ENCODE assay signal across 7 cellular contexts in the genomic region with DNA sequence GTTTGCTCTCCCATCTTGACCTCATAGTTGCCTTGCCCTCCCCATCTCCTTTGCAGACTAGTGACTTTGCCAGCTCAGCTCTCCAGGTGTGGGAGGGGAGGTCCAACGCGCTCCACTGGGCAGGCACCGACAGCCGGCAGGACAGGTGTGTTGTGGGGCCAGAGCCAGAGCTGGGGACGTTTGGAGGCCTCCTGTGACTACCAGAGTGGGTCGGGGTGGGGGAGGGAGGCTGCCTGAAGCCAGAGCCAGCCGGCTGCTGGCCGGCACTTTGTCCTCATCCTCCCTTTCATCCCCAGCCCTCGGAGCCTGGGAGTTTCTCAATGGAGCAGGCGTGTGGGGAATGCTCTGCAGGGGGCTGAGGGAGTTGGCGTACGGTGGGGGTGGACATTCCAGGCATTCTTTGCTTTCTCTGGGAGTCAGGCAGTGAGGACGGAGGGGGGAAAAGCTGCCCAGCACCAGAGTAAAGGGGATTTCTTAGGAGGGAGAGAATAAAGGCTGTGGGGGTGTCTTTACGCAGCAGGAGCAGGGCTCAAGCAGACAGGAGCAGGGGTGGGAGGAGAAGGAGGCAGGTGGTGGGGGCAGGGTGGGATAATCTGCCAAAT. TPM values are rescaled to one million over a fixed set of nuclear protein-coding genes. Genes with fewer than 3 reads are reported as not detected.
DNase-seq lines count a peak whose midpoint lies in the region; ATAC-seq and TF ChIP-seq lines count a peak whose summit lies in the region.

No MANE protein-coding gene starts in this region.

- H3K4me1 ChIP-seq in Panc1 (ENCODE audit: control insufficient read depth, insufficient read depth, low read length) = peaks cover 48% of the 10 kb centered on the region
- H3K4me1 ChIP-seq in parathyroid adenoma = no peaks in the 10 kb centered on the region

- H3K4me3 Mint-ChIP-seq in activated CD4-positive, alpha-beta T cell treated with anti-CD3 and anti-CD28 coated beads, Interleukin-2, amount 10 ng/mL, durations not matched to agents 24 days and 14 days = no peak overlapping the region

- H3K9me3 Mint-ChIP-seq in activated CD4-positive, alpha-beta T cell treated with anti-CD3 and anti-CD28 coated beads, Interleukin-2, amount 10 ng/mL, durations not matched to agents 24 days and 14 days = no peaks in the 10 kb centered on the region

- H3K4me2 ChIP-seq in parathyroid adenoma (ENCODE audit: low read length) = peak overlapping the region; percentile 31

- no peaks in the 10 kb centered on the region for H3K27me3 Mint-ChIP-seq in activated CD4-positive, alpha-beta T cell treated with anti-CD3 and anti-CD28 coated beads, Interleukin-2, amount 10 ng/mL, durations not matched to agents 24 days and 14 days

- no peak for TF ChIP-seq CTCF in HFF-Myc (IDR thresholded peaks at IDR 0.05; ENCODE audit: low read depth, low read length, missing control alignments)
- no peak for TF ChIP-seq CTCF in Panc1 (IDR thresholded peaks at IDR 0.05)
- TF ChIP-seq CTCF in parathyroid adenoma (IDR thresholded peaks at IDR 0.05) = no peak

- H2AFZ ChIP-seq in parathyroid adenoma = peak overlapping the region; percentile 50

- in situ Hi-C loops in Panc1 (cut with HindIII; ENCODE audit: low pct_unique_long_range_greater_than_20kb, low sequenced_read_pairs) = no loop called here

- H3K4me1 Mint-ChIP-seq in activated CD4-positive, alpha-beta T cell treated with anti-CD3 and anti-CD28 coated beads, Interleukin-2, amount 10 ng/mL, durations not matched to agents 24 days and 14 days = peaks cover 28% of the 10 kb centered on the region

- peaks cover 27% of the 10 kb centered on the region for H3K36me3 Mint-ChIP-seq in activated CD4-positive, alpha-beta T cell treated with anti-CD3 and anti-CD28 coated beads, Interleukin-2, amount 10 ng/mL, durations not matched to agents 24 days and 14 days (ENCODE audit: low read depth)

- H3K36me3 ChIP-seq in Panc1 (ENCODE audit: control insufficient read depth, insufficient read depth, low read length) (peaks cover 4% of the 10 kb centered on the region), parathyroid adenoma (ENCODE audit: control insufficient read depth, insufficient read depth, low read length) (no peaks in the 10 kb centered on the region)

- no peak overlapping the region for H3K27ac Mint-ChIP-seq in activated CD4-positive, alpha-beta T cell treated with anti-CD3 and anti-CD28 coated beads, Interleukin-2, amount 10 ng/mL, durations not matched to agents 24 days and 14 days

- BruUV-seq in Panc1 (replicated peaks; lab: Mats Ljungman, UMichigan) = no TSS peak

- H3K27me3 ChIP-seq in Panc1 (ENCODE audit: control insufficient read depth, insufficient read depth, low read length) (no peaks in the 10 kb centered on the region), parathyroid adenoma (ENCODE audit: control insufficient read depth, insufficient read depth, low read length) (no peaks in the 10 kb centered on the region)

- no peak overlapping the region for H3K4me3 ChIP-seq in HFF-Myc (replicated peaks; ENCODE audit: low read depth, low read length)
- peak overlapping the region in 1 of 2 experiments; percentile 14; a peak in 2 of 4 replicates for H3K4me3 ChIP-seq in Panc1 (ENCODE audit: low read depth in 2 of 2, low read length in 2 of 2)
- no peak overlapping the region for H3K4me3 ChIP-seq in parathyroid adenoma (ENCODE audit: low read depth, low read length)

- CTCF ChIA-PET in Panc1 (lab: Charles Lee) = interaction anchor here (0.6 to 0.7 kb wide), 3 partner anchors 13 to 28 kb away, joined by 3 to 6 read pairs (median 4); no protein-coding TSS in a partner anchor

- H3K79me2 ChIP-seq in parathyroid adenoma = no peaks in the 10 kb centered on the region

- intact Hi-C loops in Panc1 (cut with micrococcal nuclease; ENCODE audit: unreplicated experiment) = loop anchor here (2.0 kb wide), 1 partner anchor 29 kb away; no protein-coding TSS in a partner anchor
- intact Hi-C loops in activated CD4-positive, alpha-beta T cell treated with anti-CD3 and anti-CD28 coated beads, Interleukin-2, amount 10 ng/mL, durations not matched to agents 24 days and 14 days (cut with micrococcal nuclease) = no loop called here

- H3K9ac ChIP-seq in parathyroid adenoma = no peak overlapping the region

- ATAC-seq in Panc1 = peak; percentile 66
- no peak for ATAC-seq in HG02763 (IDR thresholded peaks at IDR 0.05; ENCODE audit: unreplicated experiment)

- POLR2A ChIA-PET in Panc1 (lab: Charles Lee) = interaction anchor here (0.7 kb wide), 1 partner anchor 20 kb away, joined by 3 read pairs; no protein-coding TSS in a partner anchor

- DNase-seq in HFF-Myc (ENCODE audit: extremely low read depth, low read depth) (peak; percentile 73), Panc1 (ENCODE audit: low read depth, low spot score) (no peak), fibroblast of the conjunctiva (ENCODE audit: low read depth) (peak; percentile 67), GOT3 (lab: John Stamatoyannopoulos, UW) (no peak)
- no peak for DNase-seq in activated CD4-positive, alpha-beta T cell treated with anti-CD3 and anti-CD28 coated beads, Interleukin-2, amount 10 ng/mL, durations not matched to agents 24 days and 14 days

- H3K9me3 ChIP-seq in Panc1 (ENCODE audit: control insufficient read depth, insufficient read depth, low read depth, low read length) (no peaks in the 10 kb centered on the region), parathyroid adenoma (ENCODE audit: control insufficient read depth, low read length) (no peaks in the 10 kb centered on the region)

- H3K27ac ChIP-seq in Panc1 (ENCODE audit: low read length) (peak overlapping the region; percentile 82), parathyroid adenoma (no peak overlapping the region)

RNA-seq across cellular contexts. Expression of a gene that starts 20.2 kb away (rescaled TPM):
- total RNA-seq in Panc1 (2021; ENCODE audit: unreplicated experiment) = 17.4 TPM
- 8.8 TPM for polyA plus RNA-seq in Panc1 (2012; ENCODE audit: insufficient read length)
- total RNA-seq in activated CD4-positive, alpha-beta T cell treated with anti-CD3 and anti-CD28 coated beads, Interleukin-2, amount 10 ng/mL, durations not matched to agents 24 days and 14 days = 0.80 and 1.0 TPM in 2 replicates

RNA-seq across cellular contexts. Expression of a gene that starts 55.4 kb away (rescaled TPM):
- 0.31 TPM for total RNA-seq in Panc1 (2021; ENCODE audit: unreplicated experiment)
- not detected for polyA plus RNA-seq in Panc1 (2012; ENCODE audit: insufficient read length)
- total RNA-seq in activated CD4-positive, alpha-beta T cell treated with anti-CD3 and anti-CD28 coated beads, Interleukin-2, amount 10 ng/mL, durations not matched to agents 24 days and 14 days = 0.44 TPM in 1 of 2 replicates, not detected in the other

Comparison
In these comparisons a context has a peak if more than half of its experiments do, and no peak if none do; other contexts are left out.
1. DNase-seq: peak in HFF-Myc (single experiment) and fibroblast of the conjunctiva (single experiment); none in Panc1 (single experiment), GOT3 (single experiment) and activated CD4-positive, alpha-beta T cell treated with anti-CD3 and anti-CD28 coated beads, Interleukin-2, amount 10 ng/mL, durations not matched to agents 24 days and 14 days (single experiment).